ENCODE assay signal across 17 cellular contexts in genomic region chr1:17632541-17633193, GRCh38.
DNase-seq lines count a peak whose midpoint lies in the region; ATAC-seq and TF ChIP-seq lines count a peak whose summit lies in the region.
"Had no signal": no experiment of that assay in that cellular context is flagged by ENCODE, and none has a peak within 500 bp of the region (broad histone marks: within the 10 kb centered on the region; RNA-seq: fewer than 3 reads in every experiment).

No MANE protein-coding gene starts in this region.

- H3K9me3 ChIP-seq in Panc1 (ENCODE audit: control insufficient read depth, insufficient read depth, low read depth, low read length): no peaks in the 10 kb centered on the region
- no peaks in the 10 kb centered on the region for H3K9me3 ChIP-seq in endodermal cell (ENCODE audit: control insufficient read depth, low read length)
- H3K9me3 ChIP-seq in trophoblast cell (ENCODE audit: insufficient read depth, low read depth, low read length): peaks cover 2% of the 10 kb centered on the region

- H2AFZ ChIP-seq in trophoblast cell (ENCODE audit: insufficient read depth, low read length, poor library complexity): no peak overlapping the region

- H3K18ac ChIP-seq in trophoblast cell (ENCODE audit: low read length): no peak overlapping the region

- H3K23ac ChIP-seq in trophoblast cell (ENCODE audit: low read length): no peak overlapping the region

- H3K36me3 ChIP-seq in Panc1 (ENCODE audit: control insufficient read depth, insufficient read depth, low read length): no peaks in the 10 kb centered on the region
- no peaks in the 10 kb centered on the region for H3K36me3 ChIP-seq in endodermal cell (ENCODE audit: control insufficient read depth, insufficient read depth, low read length)
- peaks cover 52 to 54% of the 10 kb centered on the region in 2 experiments for H3K36me3 ChIP-seq in trophoblast cell (ENCODE audit: control insufficient read depth in 1 of 2, insufficient read depth in 2 of 2, low read length in 2 of 2)

- no peak overlapping the region for H2AK5ac ChIP-seq in trophoblast cell (ENCODE audit: low read length)

- H2BK5ac ChIP-seq in trophoblast cell (ENCODE audit: low read depth, low read length, poor library complexity): no peak overlapping the region

- peak; percentile 71 for ATAC-seq in Panc1
- ATAC-seq in GM18858 (IDR thresholded peaks at IDR 0.05; ENCODE audit: unreplicated experiment): no peak
- ATAC-seq: stimulated activated memory B cell treated with anti-CD40 and anti-IgM and Interleukin-4, amounts not matched to agents 10 μg/mL and 1 μg/mL and 100 μg/mL, for 72 hours had no signal

- CTCF ChIA-PET in Panc1 (lab: Charles Lee) (no interaction called here), HEK293T (lab: Yijun Ruan, JAX) (interaction anchor here (1.2 kb wide), 1 partner anchor 26 kb away, joined by 6 read pairs; no protein-coding TSS in a partner anchor)

- POLR2A ChIA-PET in Panc1 (lab: Charles Lee) (no interaction called here), HEK293T (lab: Yijun Ruan, JAX) (interaction anchor here (0.6 kb wide), 1 partner anchor 23 kb away, joined by 3 read pairs; no protein-coding TSS in a partner anchor)

- H3K4me1 Mint-ChIP-seq in CD14-positive monocyte (peaks cover 92% of the 10 kb centered on the region), endodermal cell (no peaks in the 10 kb centered on the region), nephron progenitor cell (no peaks in the 10 kb centered on the region)

- H3K9ac ChIP-seq in endodermal cell (ENCODE audit: extremely low read depth, low read length, poor library complexity, severe bottlenecking) (no peak overlapping the region), trophoblast cell (ENCODE audit: low read length) (no peak overlapping the region)

- H3K27ac ChIP-seq in Panc1 (ENCODE audit: low read length) (no peak overlapping the region), endodermal cell (ENCODE audit: low read depth, low read length) (no peak overlapping the region), trophoblast cell (ENCODE audit: low read depth, low read length) (no peak overlapping the region)
- H3K27ac ChIP-seq: SK-N-MC had no signal

- no peak overlapping the region for H4K8ac ChIP-seq in trophoblast cell (ENCODE audit: low read depth, low read length)

- H3K4me3 ChIP-seq in Panc1 (ENCODE audit: low read depth in 2 of 2, low read length in 2 of 2) (no peak overlapping the region), endodermal cell (ENCODE audit: low read length) (no peak overlapping the region), trophoblast cell (ENCODE audit: low read depth, low read length) (no peak overlapping the region)
- H3K4me3 ChIP-seq: SK-N-MC had no signal

- no TSS peak for BruUV-seq in Panc1 (replicated peaks; lab: Mats Ljungman, UMichigan)

- H3K4me3 Mint-ChIP-seq in CD14-positive monocyte: no peak overlapping the region
- no peak overlapping the region for H3K4me3 Mint-ChIP-seq in endodermal cell
- no peak overlapping the region for H3K4me3 Mint-ChIP-seq in nephron progenitor cell
- H3K4me3 Mint-ChIP-seq: activated B cell treated with CpG ODN at 0.5 μM for 24 hours; activated naive CD8-positive, alpha-beta T cell; stimulated activated memory B cell treated with anti-CD40 and anti-IgM and Interleukin-4, amounts not matched to agents 10 μg/mL and 1 μg/mL and 100 μg/mL, for 72 hours had no signal

- H3K4ac ChIP-seq in trophoblast cell (ENCODE audit: low read depth, low read length): no peak overlapping the region

- H3K79me2 ChIP-seq in trophoblast cell (ENCODE audit: control insufficient read depth, insufficient read depth, low read length, poor library complexity): no peaks in the 10 kb centered on the region

- in situ Hi-C loops in Panc1 (cut with HindIII; ENCODE audit: low pct_unique_long_range_greater_than_20kb, low sequenced_read_pairs): no loop called here

- H3K27me3 ChIP-seq in Panc1 (ENCODE audit: control insufficient read depth, insufficient read depth, low read length) (no peaks in the 10 kb centered on the region), endodermal cell (ENCODE audit: control insufficient read depth, insufficient read depth, low read length, poor library complexity, severe bottlenecking) (no peaks in the 10 kb centered on the region), trophoblast cell (ENCODE audit: insufficient read depth, low read length) (no peaks in the 10 kb centered on the region)

- H2BK12ac ChIP-seq in trophoblast cell (ENCODE audit: low read length): no peak overlapping the region

- intact Hi-C loops in CD14-positive monocyte (cut with micrococcal nuclease) (loop anchor here (10.0 kb wide), 1 partner anchor 198 kb away; the partner anchor contains the start of gene RCC2 (in 2 of the 2)), Panc1 (cut with micrococcal nuclease; ENCODE audit: unreplicated experiment) (no loop called here)

- TF ChIP-seq CTCF in CD14-positive monocyte (IDR thresholded peaks at IDR 0.05) (no peak), Panc1 (IDR thresholded peaks at IDR 0.05) (no peak), endodermal cell (conservative IDR thresholded peaks at IDR 0.05) (peak; percentile 13), nephron progenitor cell (IDR thresholded peaks at IDR 0.05) (no peak)

- no peak overlapping the region for H3K4me2 ChIP-seq in trophoblast cell (ENCODE audit: low read length)

- H3K27ac Mint-ChIP-seq in CD14-positive monocyte (peak overlapping the region; percentile 96 to 100 (median 99)), endodermal cell (no peak overlapping the region), nephron progenitor cell (peak overlapping the region; percentile 45)
- H3K27ac Mint-ChIP-seq: activated B cell treated with CpG ODN at 0.5 μM for 24 hours; activated naive CD8-positive, alpha-beta T cell; stimulated activated memory B cell treated with anti-CD40 and anti-IgM and Interleukin-4, amounts not matched to agents 10 μg/mL and 1 μg/mL and 100 μg/mL, for 72 hours had no signal

- no peak overlapping the region for H4K12ac ChIP-seq in trophoblast cell (ENCODE audit: low read depth, low read length)

- no peak overlapping the region for H4K91ac ChIP-seq in trophoblast cell (ENCODE audit: low read depth, low read length)

- no peak for DNase-seq in CD14-positive monocyte (ENCODE audit: low spot score)
- no peak for DNase-seq in Panc1 (ENCODE audit: low read depth, low spot score)
- no peak for DNase-seq in endodermal cell
- no peak for DNase-seq in nephron progenitor cell
- no peak for DNase-seq in HEK293T (ENCODE audit: extremely low spot score)
- no peak for DNase-seq in NK-92 treated with Interleukin-12 subunit alpha and Interleukin-12 subunit beta, amount 100 ng/mL, for 24 hours (lab: John Stamatoyannopoulos, UW)
- no peak for DNase-seq in trophoblast cell
- DNase-seq: activated B cell treated with CpG ODN at 0.5 μM for 24 hours; activated CD8-positive, alpha-beta memory T cell treated with anti-CD3 and anti-CD28 coated beads, Interleukin-2, amount 50 U/mL, for 4 hours; GDM1; MM.1S; NCI-H2081 treated with DMSO at 0.1 percent for 48 hours; stimulated activated CD4-positive, alpha-beta T cell treated with anti-CD3 and anti-CD28 coated beads, Interleukin-4, amount 100 ng/mL, for 24 hours had no signal

- H3K27me3 Mint-ChIP-seq in CD14-positive monocyte (ENCODE audit: low read depth in 3 of 3) (no peaks in the 10 kb centered on the region), endodermal cell (ENCODE audit: insufficient read depth) (no peaks in the 10 kb centered on the region), nephron progenitor cell (ENCODE audit: low read depth, poor library complexity) (no peaks in the 10 kb centered on the region)
- H3K27me3 Mint-ChIP-seq: activated B cell treated with CpG ODN at 0.5 μM for 24 hours; activated naive CD8-positive, alpha-beta T cell; stimulated activated memory B cell treated with anti-CD40 and anti-IgM and Interleukin-4, amounts not matched to agents 10 μg/mL and 1 μg/mL and 100 μg/mL, for 72 hours had no signal

- H3K36me3 Mint-ChIP-seq in CD14-positive monocyte (peaks cover 75 to 92% of the 10 kb centered on the region in 2 donors), endodermal cell (ENCODE audit: low read depth) (peaks cover under 1% of the 10 kb centered on the region), nephron progenitor cell (ENCODE audit: low read depth) (peaks cover 36% of the 10 kb centered on the region)
- H3K36me3 Mint-ChIP-seq: activated naive CD8-positive, alpha-beta T cell; stimulated activated memory B cell treated with anti-CD40 and anti-IgM and Interleukin-4, amounts not matched to agents 10 μg/mL and 1 μg/mL and 100 μg/mL, for 72 hours had no signal

- no peaks in the 10 kb centered on the region for H3K79me1 ChIP-seq in trophoblast cell (ENCODE audit: low read length)

- H3K4me1 ChIP-seq in Panc1 (ENCODE audit: control insufficient read depth, insufficient read depth, low read length) (peaks cover 5% of the 10 kb centered on the region; the same call in 1 of the 2 replicates), endodermal cell (ENCODE audit: control insufficient read depth, insufficient read depth, low read length) (no peaks in the 10 kb centered on the region), trophoblast cell (ENCODE audit: control insufficient read depth in 1 of 2, insufficient read depth in 2 of 2, low read length in 2 of 2) (peaks cover 0 to 2% of the 10 kb centered on the region in 2 experiments)

- H3K9me3 Mint-ChIP-seq in CD14-positive monocyte: no peaks in the 10 kb centered on the region
- H3K9me3 Mint-ChIP-seq in endodermal cell: no peaks in the 10 kb centered on the region
- no peaks in the 10 kb centered on the region for H3K9me3 Mint-ChIP-seq in nephron progenitor cell
- H3K9me3 Mint-ChIP-seq: activated B cell treated with CpG ODN at 0.5 μM for 24 hours; stimulated activated memory B cell treated with anti-CD40 and anti-IgM and Interleukin-4, amounts not matched to agents 10 μg/mL and 1 μg/mL and 100 μg/mL, for 72 hours had no signal

- 91 to 93% methylated on average over 6 to 12 of the region's 12 CpGs for WGBS in endodermal cell (ENCODE audit: insufficient coverage in 1 of 2, insufficient read length in 1 of 2), 2 experiments
- WGBS in trophoblast cell (ENCODE audit: extremely low coverage, insufficient coverage, insufficient read length): no CpG with 5 or more reads among the region's 12 CpGs

- no peak overlapping the region for H2BK120ac ChIP-seq in trophoblast cell (ENCODE audit: insufficient read depth, low read length, poor library complexity)

- H3K14ac ChIP-seq in trophoblast cell (ENCODE audit: low read length): no peak overlapping the region

TF ChIP-seq in HEK293T, 16 proteins besides CTCF, POLR2A, EP300 and RAD21:
- TF ChIP-seq FOXA1 (IDR thresholded peaks at IDR 0.05) (no peak), SUZ12 (IDR thresholded peaks at IDR 0.05) (no peak), ELF4 (IDR thresholded peaks at IDR 0.05) (no peak)
